ENCODE assay signal across 8 cellular contexts in genomic region chr17:78862073-78863023, GRCh38. TPM values are rescaled to one million over a fixed set of nuclear protein-coding genes. Genes with fewer than 3 reads are reported as not detected.
DNase-seq lines count a peak whose midpoint lies in the region; ATAC-seq, FAIRE-seq and TF ChIP-seq lines count a peak whose summit lies in the region.

No MANE protein-coding gene starts in this region.

- H3K9me1 ChIP-seq in IMR-90 (ENCODE audit: insufficient read depth, low read length) = no peaks in the 10 kb centered on the region; the same call in 1 of the 2 replicates

- H2BK20ac ChIP-seq in IMR-90 (ENCODE audit: low read depth, low read length) = peak overlapping the region; percentile 97

- peak overlapping the region; percentile 10 to 94 for H4K8ac ChIP-seq in IMR-90 (ENCODE audit: low read depth in 2 of 2, low read length in 2 of 2)

- peak; percentile 92 for ATAC-seq in IMR-90 (ENCODE audit: low read depth)
- ATAC-seq in thoracic aorta (ENCODE audit: insufficient number of reproducible peaks, low FRiP score, low read depth) = peak; percentile 93
- no peak for ATAC-seq in GM19467 (IDR thresholded peaks at IDR 0.05; ENCODE audit: unreplicated experiment)
- ATAC-seq in GM19324 (IDR thresholded peaks at IDR 0.05; ENCODE audit: low FRiP score, unreplicated experiment) = no peak
- no peak for ATAC-seq in HG02884 (IDR thresholded peaks at IDR 0.05; ENCODE audit: unreplicated experiment)

- peak overlapping the region; percentile 95 for H2BK5ac ChIP-seq in IMR-90 (ENCODE audit: low read depth, low read length, poor library complexity, severe bottlenecking)

- H3K27me3 ChIP-seq in IMR-90 (ENCODE audit: control insufficient read depth, insufficient read depth, low read length) = no peaks in the 10 kb centered on the region
- H3K27me3 ChIP-seq in thoracic aorta (replicated peaks; ENCODE audit: insufficient read depth) = no peaks in the 10 kb centered on the region

- peak overlapping the region; percentile 92 for H2AK5ac ChIP-seq in IMR-90 (ENCODE audit: low read depth, low read length)

- H3K4me3 ChIP-seq in IMR-90 (ENCODE audit: insufficient read depth, low read depth, low read length) (peak overlapping the region; percentile 3; the same call in 1 of the 2 replicates), astrocyte of the cerebellum (ENCODE audit: low read depth, low read length) (peak overlapping the region; percentile 3), kidney (ENCODE audit: low read length in 2 of 2) (no peak overlapping the region), thoracic aorta (peak overlapping the region; percentile 14)

- 0% methylated on average over 1 of the region's 17 CpGs; no CpG with 5 or more reads in 1 of the 2 experiments for WGBS in IMR-90 (ENCODE audit: extremely low coverage in 2 of 2, insufficient read length in 1 of 2), 2 experiments

- dilution Hi-C loops in IMR-90 (cut with HindIII; ENCODE audit: low sequenced_read_pairs, unreplicated experiment) = no loop called here

- peak overlapping the region; percentile 96 for H2BK120ac ChIP-seq in IMR-90 (ENCODE audit: low read depth, low read length)

- H2BK15ac ChIP-seq in IMR-90 (ENCODE audit: low read depth, low read length) = peak overlapping the region; percentile 66; the same call in 1 of the 3 replicates

- H3K36me3 ChIP-seq in IMR-90 (ENCODE audit: control insufficient read depth, insufficient read depth, low read length) (peaks cover 17% of the 10 kb centered on the region), kidney (ENCODE audit: control insufficient read depth in 1 of 2, insufficient read depth in 2 of 2, low read length in 2 of 2) (no peaks in the 10 kb centered on the region), thoracic aorta (peaks cover 7% of the 10 kb centered on the region)

- 0 out of 2 replicates have a peak, but pooled peaks have one; percentile 3 for TF ChIP-seq RAD21 in IMR-90 (IDR thresholded peaks at IDR 0.05; ENCODE audit: low read length)

- no peak for FAIRE-seq in kidney (lab: Jason Lieb, UNC)

- H3K4me1 ChIP-seq in IMR-90 (ENCODE audit: control insufficient read depth, insufficient read depth, low read length) = peaks cover 11% of the 10 kb centered on the region
- no peaks in the 10 kb centered on the region for H3K4me1 ChIP-seq in kidney (ENCODE audit: control insufficient read depth in 1 of 2, insufficient read depth in 1 of 2, low read depth in 1 of 2, low read length in 2 of 2)
- H3K4me1 ChIP-seq in thoracic aorta (ENCODE audit: control insufficient read depth in 1 of 2, low read depth in 2 of 2) = peaks cover 13 to 34% of the 10 kb centered on the region in 2 donors

- peak overlapping the region; percentile 87 for H2AFZ ChIP-seq in IMR-90 (replicated peaks; ENCODE audit: low read length, poor library complexity)

- POLR2A ChIA-PET in IMR-90 (lab: Charles Lee; ENCODE audit: unreplicated experiment) = no interaction called here

- intact Hi-C loops in IMR-90 (cut with micrococcal nuclease) (no loop called here), kidney (cut with DNase I) (no loop called here)

- peak overlapping the region; percentile 21; the same call in 1 of the 2 replicates for H4K5ac ChIP-seq in IMR-90 (ENCODE audit: low read depth, low read length)

- peak overlapping the region; percentile 92 for H3K23ac ChIP-seq in IMR-90 (ENCODE audit: low read depth, low read length)

- peak overlapping the region; percentile 94 for H3K4ac ChIP-seq in IMR-90 (ENCODE audit: low read depth, low read length)

- H3K9ac ChIP-seq in IMR-90 (ENCODE audit: low read depth, low read length) (0 out of 2 replicates have a peak overlapping the region, but pooled peaks have one; percentile 17), kidney (ENCODE audit: low read length in 2 of 2) (no peak overlapping the region)

- peak overlapping the region; percentile 88 for H2AK9ac ChIP-seq in IMR-90 (replicated peaks; ENCODE audit: low read depth, low read length, poor library complexity)

- peak overlapping the region; percentile 91 for H4K91ac ChIP-seq in IMR-90 (ENCODE audit: insufficient read depth, low read depth, low read length)

- H3K14ac ChIP-seq in IMR-90 (replicated peaks; ENCODE audit: low read depth, low read length) = peak overlapping the region; percentile 94

- H3K27ac ChIP-seq in IMR-90 (ENCODE audit: insufficient read depth, low read length) = peak overlapping the region; percentile 82
- peak overlapping the region in 1 of 2 donors; percentile 59 for H3K27ac ChIP-seq in kidney (ENCODE audit: low read depth in 2 of 2, low read length in 2 of 2)
- H3K27ac ChIP-seq in thoracic aorta = peak overlapping the region; percentile 87 to 91

- DNase-seq in IMR-90 (peak; percentile 98), astrocyte of the cerebellum (ENCODE audit: low read depth) (peak; percentile 94), kidney (peak; percentile 94), thoracic aorta (ENCODE audit: low spot score) (peak; percentile 93), cerebellum (ENCODE audit: low spot score) (no peak)

- peaks cover 13% of the 10 kb centered on the region for H4K20me1 ChIP-seq in IMR-90 (ENCODE audit: insufficient read depth, low read length)

- H3K56ac ChIP-seq in IMR-90 (ENCODE audit: extremely low read depth, insufficient read depth, low read length) = peak overlapping the region; percentile 95

- TF ChIP-seq CTCF in IMR-90 (conservative IDR thresholded peaks at IDR 0.05; ENCODE audit: low read depth, low read length) (no peak), astrocyte of the cerebellum (IDR thresholded peaks at IDR 0.05; ENCODE audit: low read depth, low read length, missing control alignments) (no peak), kidney (IDR thresholded peaks at IDR 0.05; ENCODE audit: borderline replicate concordance, extremely low read depth, insufficient read depth) (no peak), thoracic aorta (IDR thresholded peaks at IDR 0.05) (no peak)

- H3K4me2 ChIP-seq in IMR-90 (ENCODE audit: low read depth, low read length) = peak overlapping the region; percentile 65

- H3K9me3 ChIP-seq in IMR-90 (ENCODE audit: control insufficient read depth, insufficient read depth, low read length) = no peaks in the 10 kb centered on the region
- no peaks in the 10 kb centered on the region for H3K9me3 ChIP-seq in kidney (ENCODE audit: control insufficient read depth in 1 of 2, low read length in 2 of 2)
- H3K9me3 ChIP-seq in thoracic aorta = no peaks in the 10 kb centered on the region

- CTCF ChIA-PET in IMR-90 (lab: Yijun Ruan, JAX) = interaction anchor here (0.9 kb wide), 1 partner anchor 11 kb away, joined by 3 read pairs; no protein-coding TSS in a partner anchor

- in situ Hi-C loops in IMR-90 (cut with MboI; ENCODE audit: low sequenced_read_pairs) = loop anchor here (5.0 to 25.0 kb wide), 2 partner anchors 105 to 525 kb away; no protein-coding TSS in a partner anchor
- in situ Hi-C loops in astrocyte of the cerebellum (cut with HindIII; ENCODE audit: low sequenced_read_pairs) = no loop called here

- peaks cover 40 to 72% of the 10 kb centered on the region in 2 experiments for H3K79me1 ChIP-seq in IMR-90 (ENCODE audit: low read depth in 1 of 2, low read length in 2 of 2)

- BruUV-seq in IMR-90 (replicated peaks; lab: Mats Ljungman, UMichigan) = no TSS peak

- H3K18ac ChIP-seq in IMR-90 (ENCODE audit: low read depth, low read length) = peak overlapping the region; percentile 56

- TF ChIP-seq POLR2A in IMR-90 (IDR thresholded peaks at IDR 0.05; ENCODE audit: low read depth, low read length) = peak; percentile 89

TF ChIP-seq in IMR-90, 13 proteins besides CTCF, POLR2A, EP300 and RAD21 (continues in another document):
- peak; percentile 91 for TF ChIP-seq MAZ (IDR thresholded peaks at IDR 0.05; ENCODE audit: borderline replicate concordance, low read depth, low read length)
- peak; percentile 88 for TF ChIP-seq FOS (IDR thresholded peaks at IDR 0.05; ENCODE audit: low read depth, low read length)
- TF ChIP-seq MXI1 (IDR thresholded peaks at IDR 0.05; ENCODE audit: borderline replicate concordance, low read depth, low read length) = peak; percentile 96; the same call in 1 of the 2 replicates
- TF ChIP-seq BHLHE40 (IDR thresholded peaks at IDR 0.05; ENCODE audit: low read depth, low read length) = peak; percentile 99
- TF ChIP-seq NFE2L2 (IDR thresholded peaks at IDR 0.05; ENCODE audit: low read depth, low read length) = no peak
- TF ChIP-seq CHD1 (IDR thresholded peaks at IDR 0.05; ENCODE audit: low read depth, low read length) = peak; percentile 24; the same call in 1 of the 2 replicates
- no peak for TF ChIP-seq SMC3 (IDR thresholded peaks at IDR 0.05; ENCODE audit: low read depth, low read length)
- peak; percentile 87 for TF ChIP-seq CEBPB (IDR thresholded peaks at IDR 0.05; ENCODE audit: low read depth, low read length)
- TF ChIP-seq RFX5 (IDR thresholded peaks at IDR 0.05; ENCODE audit: low read depth, low read length) = no peak
- TF ChIP-seq RCOR1 (IDR thresholded peaks at IDR 0.05; ENCODE audit: insufficient replicate concordance, low read length) = no peak
- TF ChIP-seq, protein P1, sequence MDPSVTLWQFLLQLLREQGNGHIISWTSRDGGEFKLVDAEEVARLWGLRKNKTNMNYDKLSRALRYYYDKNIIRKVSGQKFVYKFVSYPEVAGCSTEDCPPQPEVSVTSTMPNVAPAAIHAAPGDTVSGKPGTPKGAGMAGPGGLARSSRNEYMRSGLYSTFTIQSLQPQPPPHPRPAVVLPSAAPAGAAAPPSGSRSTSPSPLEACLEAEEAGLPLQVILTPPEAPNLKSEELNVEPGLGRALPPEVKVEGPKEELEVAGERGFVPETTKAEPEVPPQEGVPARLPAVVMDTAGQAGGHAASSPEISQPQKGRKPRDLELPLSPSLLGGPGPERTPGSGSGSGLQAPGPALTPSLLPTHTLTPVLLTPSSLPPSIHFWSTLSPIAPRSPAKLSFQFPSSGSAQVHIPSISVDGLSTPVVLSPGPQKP (IDR thresholded peaks at IDR 0.05; ENCODE audit: borderline replicate concordance, low read depth, low read length) = no peak

RNA-seq across cellular contexts. Expression of gene USP36, which starts 21.7 kb away (rescaled TPM):
- total RNA-seq in IMR-90 (2012; rRNA removed) = 28.3 and 30.6 TPM in 2 replicates
- 38.3 and 39.7 TPM in 2 replicates for polyA plus RNA-seq in IMR-90 (2012; rRNA removed)
- polyA plus RNA-seq in IMR-90 (2012; cell fraction: cytosol; rRNA removed) = 21.7 and 22.5 TPM in 2 replicates
- 135 and 196 TPM in 2 replicates for polyA plus RNA-seq in IMR-90 (2012; cell fraction: nucleus; rRNA removed; ENCODE audit: low replicate concordance)
- 66.2 TPM for total RNA-seq in kidney
- polyA plus RNA-seq in kidney (ENCODE audit: insufficient read depth, low read depth, low replicate concordance) = 17.0 TPM
- total RNA-seq in thoracic aorta = 10 to 100 TPM; 40.3 to 95.9 TPM
- total RNA-seq in cerebellum = 24.3 TPM

RNA-seq across cellular contexts. Expression of gene CEP295NL, which starts 40.7 kb away (rescaled TPM):
- total RNA-seq in IMR-90 (2012; rRNA removed) (0.56 and 0.72 TPM in 2 replicates), kidney (3.6 TPM), thoracic aorta (10 to 100 TPM in 1 of 2 donors, 1 to 10 TPM in 1; 6.8 to 13.0 TPM), cerebellum (2.4 TPM)
- polyA plus RNA-seq in IMR-90 (2012; rRNA removed) (0.11 and 0.31 TPM in 2 replicates), kidney (ENCODE audit: insufficient read depth, low read depth, low replicate concordance) (not detected)
- polyA plus RNA-seq in IMR-90 (2012; cell fraction: cytosol; rRNA removed) = 0.09 and 0.15 TPM in 2 replicates
- 1.1 and 1.2 TPM in 2 replicates for polyA plus RNA-seq in IMR-90 (2012; cell fraction: nucleus; rRNA removed; ENCODE audit: low replicate concordance)

Comparison
In these comparisons a context has a peak if more than half of its experiments do, and no peak if none do; other contexts are left out.
1. ATAC-seq: peak in IMR-90 (single experiment) and thoracic aorta (single experiment); none in GM19467 (single experiment), GM19324 (single experiment) and HG02884 (single experiment).
2. H3K4me3 ChIP-seq: peak in IMR-90 (single experiment), astrocyte of the cerebellum (single experiment) and thoracic aorta (single experiment); none in kidney (0 of 2).